ENCODE assay signal across 8 cellular contexts in the genomic region with DNA sequence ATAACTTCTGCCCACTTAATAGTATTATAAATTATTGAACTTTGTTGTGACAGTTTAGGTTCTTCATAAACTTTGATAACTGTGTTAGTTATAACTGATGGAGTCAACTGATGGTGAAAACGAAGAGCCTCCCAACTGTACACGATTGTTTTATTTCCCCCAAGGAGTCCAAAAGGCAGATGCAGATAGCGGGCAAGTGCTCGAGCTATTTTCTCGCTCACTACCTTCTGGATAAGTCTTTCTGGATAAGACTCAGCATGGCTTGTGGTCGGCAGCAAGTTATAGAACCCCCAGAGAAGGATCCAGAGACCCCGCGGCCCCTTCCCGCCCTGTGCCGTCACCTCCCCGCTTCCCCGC. TPM values are rescaled to one million over a fixed set of nuclear protein-coding genes. Genes with fewer than 3 reads are reported as not detected.
DNase-seq lines count a peak whose midpoint lies in the region; ATAC-seq and TF ChIP-seq lines count a peak whose summit lies in the region.

No MANE protein-coding gene starts in this region.

- peak overlapping the region; percentile 88 to 95 (median 94) for H3K27ac ChIP-seq in stomach

- no peak for DNase-seq in activated CD4-positive, alpha-beta memory T cell treated with anti-CD3 and anti-CD28 coated beads for 36 hours
- no peak for DNase-seq in stomach
- DNase-seq in NCI-H187 (lab: John Stamatoyannopoulos, UW): no peak
- DNase-seq in NCI-H748 (lab: John Stamatoyannopoulos, UW; ENCODE audit: unreplicated experiment): no peak

- peak overlapping the region; percentile 91 for H3K4me3 Mint-ChIP-seq in activated CD4-positive, alpha-beta memory T cell treated with anti-CD3 and anti-CD28 coated beads for 36 hours

- CTCF ChIA-PET in activated CD4-positive, alpha-beta memory T cell treated with anti-CD3 and anti-CD28 coated beads for 36 hours (lab: Charles Lee): interaction anchor here (0.6 to 2.3 kb wide), 5 partner anchors 31 to 70 kb away, joined by 3 to 7 read pairs (median 6); a partner anchor contains a TSS

- H3K27me3 ChIP-seq in stomach: no peaks in the 10 kb centered on the region

- no peak for TF ChIP-seq CTCF in stomach (IDR thresholded peaks at IDR 0.05)

- peaks cover under 1% of the 10 kb centered on the region for H3K27me3 Mint-ChIP-seq in activated CD4-positive, alpha-beta memory T cell treated with anti-CD3 and anti-CD28 coated beads for 36 hours

- POLR2A ChIA-PET in activated CD4-positive, alpha-beta memory T cell treated with anti-CD3 and anti-CD28 coated beads for 36 hours (lab: Charles Lee): interaction anchor here (1.0 to 1.6 kb wide), 2 partner anchors 41 to 63 kb away, joined by 3 to 11 read pairs; a partner anchor contains a TSS

- H3K4me1 ChIP-seq in stomach: peaks cover 10 to 35% (median 22%) of the 10 kb centered on the region in 4 donors

- no peak for TF ChIP-seq POLR2A in stomach (IDR thresholded peaks at IDR 0.05)

- H3K36me3 Mint-ChIP-seq in activated CD4-positive, alpha-beta memory T cell treated with anti-CD3 and anti-CD28 coated beads for 36 hours: peaks cover 16% of the 10 kb centered on the region

- peak overlapping the region; percentile 95 for H3K27ac Mint-ChIP-seq in activated CD4-positive, alpha-beta memory T cell treated with anti-CD3 and anti-CD28 coated beads for 36 hours

- peaks cover 0 to 11% (median 8%) of the 10 kb centered on the region in 4 donors for H3K36me3 ChIP-seq in stomach

- intact Hi-C loops in activated CD4-positive, alpha-beta memory T cell treated with anti-CD3 and anti-CD28 coated beads for 36 hours (cut with micrococcal nuclease): loop anchor here (2.0 kb wide), 1 partner anchor 751 kb away; a partner anchor contains a TSS
- intact Hi-C loops in stomach (cut with DNase I; ENCODE audit: low total_unique reads): no loop called here

- peaks cover 32% of the 10 kb centered on the region for H3K4me1 Mint-ChIP-seq in activated CD4-positive, alpha-beta memory T cell treated with anti-CD3 and anti-CD28 coated beads for 36 hours (ENCODE audit: low read depth)

- H3K9me3 Mint-ChIP-seq in activated CD4-positive, alpha-beta memory T cell treated with anti-CD3 and anti-CD28 coated beads for 36 hours: no peaks in the 10 kb centered on the region

- H3K4me3 ChIP-seq in iPS-11a (ENCODE audit: low read depth, low read length): peak overlapping the region; percentile 60
- peak overlapping the region; percentile 71 to 88 (median 73) for H3K4me3 ChIP-seq in stomach

- no peak for TF ChIP-seq EP300 in stomach (IDR thresholded peaks at IDR 0.05)

- no peaks in the 10 kb centered on the region for H3K9me3 ChIP-seq in stomach

- 0 to 2% (median 0%) methylated on average over 9 to 12 of the region's 12 CpGs for WGBS in stomach, 5 donors

- ATAC-seq in GM18867 (IDR thresholded peaks at IDR 0.05; ENCODE audit: unreplicated experiment) (peak; percentile 30), HG02943 (IDR thresholded peaks at IDR 0.05; ENCODE audit: low read depth, unreplicated experiment) (peak; percentile 36), GM18858 (IDR thresholded peaks at IDR 0.05; ENCODE audit: unreplicated experiment) (no peak)

RNA-seq across cellular contexts. Expression of a gene that starts 0.5 kb away (rescaled TPM):
- total RNA-seq in activated CD4-positive, alpha-beta memory T cell treated with anti-CD3 and anti-CD28 coated beads for 36 hours: 10 to 100 TPM; 29.2 to 30.7 TPM
- 100 to 1,000 TPM in 1 of 5 donors, 10 to 100 TPM in 3, 1 to 10 TPM in 1; 9.3 to 112 (median 24.6) TPM for total RNA-seq in stomach
- polyA plus RNA-seq in stomach: 10 to 100 TPM; 10.9 to 20.9 (median 15.4) TPM
